Comparison of ENCODE assay signal across 9 cellular contexts in genomic region chr2:168889635-168890005, GRCh38. TPM values are rescaled to one million over a fixed set of nuclear protein-coding genes. Genes with fewer than 3 reads are reported as not detected.
DNase-seq lines count a peak whose midpoint lies in the region; ATAC-seq, FAIRE-seq and TF ChIP-seq lines count a peak whose summit lies in the region.
"Had no signal": no experiment of that assay in that cellular context is flagged by ENCODE, and none has a peak within 500 bp of the region (broad histone marks: within the 10 kb centered on the region; RNA-seq: fewer than 3 reads in every experiment).

No MANE protein-coding gene starts in this region.

- no peak for FAIRE-seq in kidney (lab: Jason Lieb, UNC)

- peaks cover 8% of the 10 kb centered on the region; the same call in 1 of the 2 replicates for H3K36me3 ChIP-seq in Karpas-422 (ENCODE audit: insufficient read depth, low read length)
- no peaks in the 10 kb centered on the region for H3K36me3 ChIP-seq in parathyroid adenoma (ENCODE audit: control insufficient read depth, insufficient read depth, low read length)
- no peaks in the 10 kb centered on the region for H3K36me3 ChIP-seq in kidney (ENCODE audit: control insufficient read depth in 1 of 2, insufficient read depth in 2 of 2, low read length in 2 of 2)

- H3K4me3 ChIP-seq in Karpas-422 (ENCODE audit: low read length) (peak overlapping the region; percentile 91), parathyroid adenoma (ENCODE audit: low read depth, low read length) (peak overlapping the region; percentile 72), kidney (ENCODE audit: low read length in 2 of 2) (no peak overlapping the region)

- H3K4me2 ChIP-seq in Karpas-422 (ENCODE audit: low read depth, low read length, poor library complexity, severe bottlenecking) (peak overlapping the region; percentile 71), parathyroid adenoma (ENCODE audit: low read length) (peak overlapping the region; percentile 96)

- DNase-seq in Karpas-422 (peak; percentile 46), dermis blood vessel endothelial cell (peak; percentile 11), kidney (no peak)
- no peak for DNase-seq in NK-92 treated with Interleukin-12 subunit alpha and Interleukin-12 subunit beta, amount 100 ng/mL, for 24 hours (lab: John Stamatoyannopoulos, UW)

- H4K20me1 ChIP-seq in Karpas-422 (ENCODE audit: insufficient read depth, low read depth, low read length): no peaks in the 10 kb centered on the region

- no peak for TF ChIP-seq CTCF in parathyroid adenoma (IDR thresholded peaks at IDR 0.05)
- TF ChIP-seq CTCF in kidney (IDR thresholded peaks at IDR 0.05; ENCODE audit: borderline replicate concordance, extremely low read depth, insufficient read depth): no peak

- H3K4me1 ChIP-seq in Karpas-422 (ENCODE audit: low read length) (peaks cover 12% of the 10 kb centered on the region), parathyroid adenoma (peaks cover 4% of the 10 kb centered on the region), kidney (ENCODE audit: control insufficient read depth in 1 of 2, insufficient read depth in 1 of 2, low read depth in 1 of 2, low read length in 2 of 2) (peaks cover 0 to 3% of the 10 kb centered on the region in 2 donors)

- intact Hi-C loops in kidney (cut with DNase I): no loop called here

- H2AFZ ChIP-seq in Karpas-422 (ENCODE audit: low read length): peak overlapping the region; percentile 89
- H2AFZ ChIP-seq in parathyroid adenoma: peak overlapping the region; percentile 79

- H3K9me3 ChIP-seq in Karpas-422 (ENCODE audit: low read length) (no peaks in the 10 kb centered on the region), parathyroid adenoma (ENCODE audit: control insufficient read depth, low read length) (no peaks in the 10 kb centered on the region), kidney (ENCODE audit: control insufficient read depth in 1 of 2, low read length in 2 of 2) (no peaks in the 10 kb centered on the region)

- H3K79me2 ChIP-seq in Karpas-422 (ENCODE audit: low read length) (peaks cover 21% of the 10 kb centered on the region), parathyroid adenoma (no peaks in the 10 kb centered on the region)

- ATAC-seq in GM18868 (IDR thresholded peaks at IDR 0.05; ENCODE audit: unreplicated experiment) (peak; percentile 2), GM18858 (IDR thresholded peaks at IDR 0.05; ENCODE audit: unreplicated experiment) (no peak), HG03378 (IDR thresholded peaks at IDR 0.05; ENCODE audit: unreplicated experiment) (no peak)

- H3K27me3 ChIP-seq in Karpas-422 (ENCODE audit: low read length): no peaks in the 10 kb centered on the region
- no peaks in the 10 kb centered on the region for H3K27me3 ChIP-seq in parathyroid adenoma (ENCODE audit: control insufficient read depth, insufficient read depth, low read length)

- H3K27ac ChIP-seq in Karpas-422 (ENCODE audit: low read length) (no peak overlapping the region), parathyroid adenoma (no peak overlapping the region), kidney (ENCODE audit: low read depth in 2 of 2, low read length in 2 of 2) (no peak overlapping the region)

- H3K9ac ChIP-seq in Karpas-422 (ENCODE audit: low read length): peak overlapping the region; percentile 80
- no peak overlapping the region for H3K9ac ChIP-seq in parathyroid adenoma
- no peak overlapping the region for H3K9ac ChIP-seq in kidney (ENCODE audit: low read length in 2 of 2)

- no peaks in the 10 kb centered on the region; the same call in 1 of the 2 replicates for H3K9me2 ChIP-seq in Karpas-422 (replicated peaks; ENCODE audit: insufficient read depth, low read length)

RNA-seq across cellular contexts. Expression of gene SPC25, which starts 0.6 kb away (rescaled TPM):
- 5.4 and 17.5 TPM in 2 replicates for total RNA-seq in Karpas-422 (2014; rRNA removed; shearing (Covaris generic); ENCODE audit: low replicate concordance)
- 2.6 and 6.4 TPM in 2 replicates for total RNA-seq in dermis blood vessel endothelial cell
- total RNA-seq in kidney: 0.79 TPM
- polyA plus RNA-seq in kidney (ENCODE audit: insufficient read depth, low read depth, low replicate concordance): not detected

RNA-seq across cellular contexts. Expression of gene G6PC2, which starts 11.5 kb away (rescaled TPM):
- not detected in 2 replicates for total RNA-seq in Karpas-422 (2014; rRNA removed; shearing (Covaris generic); ENCODE audit: low replicate concordance)
- total RNA-seq in dermis blood vessel endothelial cell: not detected in 2 replicates
- total RNA-seq in kidney: not detected
- not detected for polyA plus RNA-seq in kidney (ENCODE audit: insufficient read depth, low read depth, low replicate concordance)
- total RNA-seq: NCI-H460 had no signal

Comparison
In these comparisons a context has a peak if more than half of its experiments do, and no peak if none do; other contexts are left out.
1. DNase-seq: peak in Karpas-422 (single experiment) and dermis blood vessel endothelial cell (single experiment); none in NK-92 treated with Interleukin-12 subunit alpha and Interleukin-12 subunit beta, amount 100 ng/mL, for 24 hours (single experiment) and kidney (single experiment).
2. H3K4me3 ChIP-seq: peak in Karpas-422 (single experiment) and parathyroid adenoma (single experiment); none in kidney (0 of 2).